ENCODE assay signal across 8 cellular contexts in genomic region chr12:26971963-26972362, GRCh38. TPM values are rescaled to one million over a fixed set of nuclear protein-coding genes. Genes with fewer than 3 reads are reported as not detected.
DNase-seq lines count a peak whose midpoint lies in the region; ATAC-seq and TF ChIP-seq lines count a peak whose summit lies in the region.

No MANE protein-coding gene starts in this region.

- H3K4me3 ChIP-seq in GM06990 (replicated peaks; ENCODE audit: low read depth, low read length) (no peak overlapping the region), coronary artery (no peak overlapping the region), sigmoid colon (no peak overlapping the region)
- H3K4me3 ChIP-seq in effector memory CD4-positive, alpha-beta T cell (ENCODE audit: insufficient read depth, low read depth, low read length, poor library complexity, severe bottlenecking), result no peak overlapping the region

- TF ChIP-seq CTCF in GM06990 (IDR thresholded peaks at IDR 0.05; ENCODE audit: insufficient read depth, low read length, poor library complexity, severe bottlenecking) (no peak), coronary artery (IDR thresholded peaks at IDR 0.05) (no peak), sigmoid colon (IDR thresholded peaks at IDR 0.05) (no peak), type B pancreatic cell (conservative IDR thresholded peaks at IDR 0.05) (no peak)

- H3K27me3 ChIP-seq in GM06990 (replicated peaks; ENCODE audit: control insufficient read depth, insufficient read depth, low read length) (no peaks in the 10 kb centered on the region), sigmoid colon (no peaks in the 10 kb centered on the region)
- no peaks in the 10 kb centered on the region for H3K27me3 ChIP-seq in effector memory CD4-positive, alpha-beta T cell (replicated peaks; ENCODE audit: control insufficient read depth, insufficient read depth, low read length, poor library complexity, severe bottlenecking)

- peaks cover 9% of the 10 kb centered on the region for H3K36me3 Mint-ChIP-seq in T-helper 17 cell (ENCODE audit: low read depth)
- H3K36me3 Mint-ChIP-seq in type B pancreatic cell, result peaks cover 58% of the 10 kb centered on the region

- H3K27ac ChIP-seq in effector memory CD4-positive, alpha-beta T cell (ENCODE audit: insufficient read depth, low read length, poor library complexity, severe bottlenecking), result peak overlapping the region; percentile 37
- H3K27ac ChIP-seq in coronary artery (no peak overlapping the region), sigmoid colon (no peak overlapping the region)

- H3K4me1 ChIP-seq in effector memory CD4-positive, alpha-beta T cell (ENCODE audit: control insufficient read depth, insufficient read depth, low read length, poor library complexity, severe bottlenecking), result no peaks in the 10 kb centered on the region
- H3K4me1 ChIP-seq in sigmoid colon, result no peaks in the 10 kb centered on the region

- H3K27me3 Mint-ChIP-seq in T-helper 17 cell (no peaks in the 10 kb centered on the region), type B pancreatic cell (no peaks in the 10 kb centered on the region)

- H3K4me1 Mint-ChIP-seq in T-helper 17 cell (peaks cover 10% of the 10 kb centered on the region), type B pancreatic cell (ENCODE audit: unreplicated experiment) (no peaks in the 10 kb centered on the region)

- WGBS in sigmoid colon, 2 donors, result 52 to 82% methylated on average over 2 of the region's 2 CpGs

- no peaks in the 10 kb centered on the region for H3K9me3 ChIP-seq in T-helper 17 cell (ENCODE audit: control insufficient read depth, low read length, poor library complexity, severe bottlenecking)
- no peaks in the 10 kb centered on the region for H3K9me3 ChIP-seq in effector memory CD4-positive, alpha-beta T cell (ENCODE audit: control insufficient read depth, low read length)
- no peaks in the 10 kb centered on the region for H3K9me3 ChIP-seq in sigmoid colon

- no peak for TF ChIP-seq POLR2A in sigmoid colon (IDR thresholded peaks at IDR 0.05)

- intact Hi-C loops in sigmoid colon (cut with DNase I), result no loop called here

- peak; percentile 46 for DNase-seq in GM06990 (ENCODE audit: extremely low read depth, insufficient read length)
- peak; percentile 16 to 46 (median 37) for DNase-seq in T-helper 17 cell
- peak; percentile 36 to 57 (median 45) for DNase-seq in effector memory CD4-positive, alpha-beta T cell
- no peak for DNase-seq in coronary artery (ENCODE audit: low spot score)
- DNase-seq in NCI-H2196 treated with DMSO at 0.1 percent for 48 hours (lab: John Stamatoyannopoulos, UW; ENCODE audit: unreplicated experiment), result no peak
- no peak for DNase-seq in sigmoid colon
- no peak for DNase-seq in type B pancreatic cell (ENCODE audit: extremely low spot score, unreplicated experiment)

- peaks cover 8% of the 10 kb centered on the region for H3K36me3 ChIP-seq in GM06990 (ENCODE audit: control insufficient read depth, insufficient read depth, low read length)
- peaks cover 10% of the 10 kb centered on the region for H3K36me3 ChIP-seq in effector memory CD4-positive, alpha-beta T cell (ENCODE audit: control insufficient read depth, insufficient read depth, low read length)
- H3K36me3 ChIP-seq in sigmoid colon, result peaks cover 0 to 49% (median 12%) of the 10 kb centered on the region in 4 donors

- H3K4me3 Mint-ChIP-seq in T-helper 17 cell (no peak overlapping the region), type B pancreatic cell (no peak overlapping the region)

- peak overlapping the region; percentile 85 for H3K27ac Mint-ChIP-seq in T-helper 17 cell
- no peak overlapping the region for H3K27ac Mint-ChIP-seq in type B pancreatic cell

- H3K9me3 Mint-ChIP-seq in type B pancreatic cell, result no peaks in the 10 kb centered on the region

- peak; percentile 96 for ATAC-seq in GM21825 (IDR thresholded peaks at IDR 0.05; ENCODE audit: unreplicated experiment)
- ATAC-seq in T-helper 17 cell, result peak; percentile 100

- no peak for TF ChIP-seq EP300 in sigmoid colon (IDR thresholded peaks at IDR 0.05)

RNA-seq across cellular contexts. Expression of gene FGFR1OP2, which starts 33.7 kb away (rescaled TPM):
- total RNA-seq in T-helper 17 cell (10 to 100 TPM; 50.8 to 56.1 TPM), sigmoid colon (100 to 1,000 TPM in 2 of 4 donors, 10 to 100 TPM in 2; 65.2 to 117 (median 97.3) TPM), type B pancreatic cell (ENCODE audit: low replicate concordance) (46.9 and 64.5 TPM in 2 replicates)
- 10 to 100 TPM; 19.2 to 30.1 (median 23.4) TPM for polyA plus RNA-seq in sigmoid colon

RNA-seq across cellular contexts. Expression of gene INTS13, which starts 34.2 kb away (rescaled TPM):
- total RNA-seq in T-helper 17 cell, result 10 to 100 TPM; 21.2 to 24.7 TPM
- 10 to 100 TPM; 18.7 to 38.2 (median 28.6) TPM for total RNA-seq in sigmoid colon
- 10 to 100 TPM in 2 of 3 donors, 1 to 10 TPM in 1; 9.7 to 18.6 (median 14.3) TPM for polyA plus RNA-seq in sigmoid colon
- total RNA-seq in type B pancreatic cell (ENCODE audit: low replicate concordance), result 30.3 and 34.1 TPM in 2 replicates

RNA-seq across cellular contexts. Expression of gene TM7SF3, which starts 42.2 kb away (rescaled TPM):
- total RNA-seq in T-helper 17 cell, result 10 to 100 TPM; 22.5 to 24.3 TPM
- 10 to 100 TPM; 38.4 to 56.9 (median 51.2) TPM for total RNA-seq in sigmoid colon
- polyA plus RNA-seq in sigmoid colon, result 10 to 100 TPM in 2 of 3 donors, 1 to 10 TPM in 1; 9.2 to 33.2 (median 13.8) TPM
- 49.6 and 158 TPM in 2 replicates for total RNA-seq in type B pancreatic cell (ENCODE audit: low replicate concordance)

RNA-seq across cellular contexts. Expression of gene MED21, which starts 50.4 kb away (rescaled TPM):
- 10 to 100 TPM; 75.8 to 79.7 TPM for total RNA-seq in T-helper 17 cell
- 10 to 100 TPM; 50.1 to 64.3 (median 62.9) TPM for total RNA-seq in sigmoid colon
- 10 to 100 TPM; 19.4 to 34.9 (median 33.0) TPM for polyA plus RNA-seq in sigmoid colon
- total RNA-seq in type B pancreatic cell (ENCODE audit: low replicate concordance), result 48.2 and 102 TPM in 2 replicates

Comparison
In these comparisons a context has a peak if more than half of its experiments do, and no peak if none do; other contexts are left out.
1. DNase-seq: peak in GM06990 (single experiment), T-helper 17 cell (3 of 3) and effector memory CD4-positive, alpha-beta T cell (3 of 3); none in coronary artery (single experiment), NCI-H2196 treated with DMSO at 0.1 percent for 48 hours (single experiment), sigmoid colon (single experiment) and type B pancreatic cell (single experiment).